13 cellular contexts compared by ENCODE assay signal in the genomic region with DNA sequence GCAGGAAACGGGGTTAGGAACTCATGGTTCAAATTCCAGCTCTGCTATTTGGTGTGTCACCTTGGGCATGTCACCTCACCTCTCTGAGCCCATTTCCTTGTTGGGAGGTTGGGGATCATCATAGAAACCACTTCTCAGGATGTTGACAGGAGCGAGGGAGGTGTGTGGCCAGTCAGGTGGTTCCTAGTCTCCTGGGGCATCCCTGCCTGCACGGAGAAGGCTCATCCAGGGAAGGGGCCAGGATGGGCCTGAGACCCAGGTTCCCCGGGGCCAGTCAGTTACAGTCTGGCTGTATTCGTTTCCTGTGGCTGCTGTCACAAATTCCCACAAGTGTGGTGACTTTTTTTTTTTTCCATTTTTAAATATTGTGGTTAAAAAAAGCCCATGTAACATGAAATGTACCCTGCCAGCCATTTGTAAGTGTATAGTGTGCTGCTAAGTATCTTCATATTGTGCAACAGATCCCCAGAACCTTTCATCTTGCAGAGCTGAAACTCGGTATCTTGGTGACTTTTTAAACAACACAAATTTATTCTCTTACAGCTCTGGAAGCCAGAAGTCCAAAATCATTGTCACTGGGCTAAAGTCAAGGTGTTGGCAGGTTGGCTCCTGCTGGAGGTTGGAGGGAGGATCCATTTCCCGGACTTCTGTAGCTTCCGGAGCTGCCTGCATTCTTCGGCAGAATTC.
"Had no signal": no experiment of that assay in that cellular context is flagged by ENCODE, and none has a peak within 500 bp of the region (broad histone marks: within the 10 kb centered on the region; RNA-seq: fewer than 3 reads in every experiment).

No MANE protein-coding gene starts in this region.

- DNase-seq: activated CD4-positive, alpha-beta T cell treated with anti-CD3 and anti-CD28 coated beads, Interleukin-2, amount 50 U/mL, for 4 hours; activated CD4-positive, CD25-positive, alpha-beta regulatory T cell treated with anti-CD3 and anti-CD28 coated beads, Interleukin-2, amount 50 U/mL, for 72 hours; activated gamma-delta T cell treated with Interleukin-2 at 50 U/mL for 16 hours; activated T-cell treated with anti-CD3 and anti-CD28 coated beads, Interleukin-2, amount 50 U/mL, for 4 hours; colonic mucosa; effector CD4-positive, alpha-beta T cell; kidney; retina; T-helper 2 cell had no signal

- H3K9me3 ChIP-seq: colonic mucosa, pancreas had no signal

- H3K27ac ChIP-seq: cardiac muscle cell, colonic mucosa, pancreas, skin epidermis, tibial nerve had no signal

- H3K4me3 ChIP-seq: cardiac muscle cell, colonic mucosa, pancreas, skin epidermis, tibial nerve had no signal

- H3K36me3 ChIP-seq: cardiac muscle cell, colonic mucosa, pancreas, tibial nerve had no signal

- H3K27me3 ChIP-seq: cardiac muscle cell, colonic mucosa had no signal

- H3K4me1 ChIP-seq: colonic mucosa, pancreas, tibial nerve had no signal
